20 cellular contexts compared by ENCODE assay signal in genomic region chr14:55139152-55139551, GRCh38.
"Had no signal": no experiment of that assay in that cellular context is flagged by ENCODE, and none has a peak within 500 bp of the region (broad histone marks: within the 10 kb centered on the region; RNA-seq: fewer than 3 reads in every experiment).

No MANE protein-coding gene starts in this region.

- ATAC-seq: activated CD4-positive, CD25-positive, alpha-beta regulatory T cell treated with anti-CD3 and anti-CD28 coated beads, Interleukin-2, amount 50 U/mL, for 24 hours; stimulated activated memory B cell treated with anti-CD40 and anti-IgM and Interleukin-4, amounts not matched to agents 10 μg/mL and 1 μg/mL and 100 μg/mL, for 72 hours had no signal

- DNase-seq: activated CD4-positive, alpha-beta T cell treated with anti-CD3 and anti-CD28 coated beads, Interleukin-2, amount 50 U/mL, for 4 hours; activated gamma-delta T cell; activated T-cell treated with anti-CD3 and anti-CD28 coated beads, Interleukin-2, amount 50 U/mL, for 48 hours; brain microvascular endothelial cell; cortex of kidney; effector CD8-positive, alpha-beta T cell; esophagus squamous epithelium; foreskin fibroblast; glutamatergic neuron; kidney glomerular epithelial cell; stimulated activated CD4-positive, alpha-beta T cell treated with anti-CD3 and anti-CD28 coated beads, Interleukin-2, amount 100 ng/mL, for 48 hours; SW 1271; upper lobe of left lung had no signal

- H3K9me3 Mint-ChIP-seq: mesothelial cell of epicardium; stimulated activated memory B cell treated with anti-CD40 and anti-IgM and Interleukin-4, amounts not matched to agents 10 μg/mL and 1 μg/mL and 100 μg/mL, for 72 hours had no signal

- H3K4me1 ChIP-seq: parathyroid adenoma had no signal

- H3K9ac ChIP-seq: parathyroid adenoma had no signal

- H3K27me3 ChIP-seq: brain microvascular endothelial cell, esophagus squamous epithelium, upper lobe of left lung had no signal

- H3K4me1 Mint-ChIP-seq: stimulated activated memory B cell treated with anti-CD40 and anti-IgM and Interleukin-4, amounts not matched to agents 10 μg/mL and 1 μg/mL and 100 μg/mL, for 72 hours had no signal

- H2AFZ ChIP-seq: parathyroid adenoma had no signal

- FAIRE-seq: endothelial cell of umbilical vein had no signal

- H3K36me3 Mint-ChIP-seq: activated naive CD8-positive, alpha-beta T cell had no signal

- H3K4me3 ChIP-seq: esophagus squamous epithelium, upper lobe of left lung had no signal

- H3K27ac Mint-ChIP-seq: activated naive CD8-positive, alpha-beta T cell; mesothelial cell of epicardium; stimulated activated memory B cell treated with anti-CD40 and anti-IgM and Interleukin-4, amounts not matched to agents 10 μg/mL and 1 μg/mL and 100 μg/mL, for 72 hours had no signal

- H3K4me3 Mint-ChIP-seq: activated naive CD8-positive, alpha-beta T cell; mesothelial cell of epicardium; neural crest cell; stimulated activated memory B cell treated with anti-CD40 and anti-IgM and Interleukin-4, amounts not matched to agents 10 μg/mL and 1 μg/mL and 100 μg/mL, for 72 hours had no signal

- H3K9me3 ChIP-seq: esophagus squamous epithelium, upper lobe of left lung had no signal

- H3K27ac ChIP-seq: brain microvascular endothelial cell, parathyroid adenoma had no signal

- H3K27me3 Mint-ChIP-seq: stimulated activated memory B cell treated with anti-CD40 and anti-IgM and Interleukin-4, amounts not matched to agents 10 μg/mL and 1 μg/mL and 100 μg/mL, for 72 hours had no signal
